12 cellular contexts compared by ENCODE assay signal in genomic region chr17:48809182-48809581, GRCh38. TPM values are rescaled to one million over a fixed set of nuclear protein-coding genes. Genes with fewer than 3 reads are reported as not detected.
"Had no signal": no experiment of that assay in that cellular context is flagged by ENCODE, and none has a peak within 500 bp of the region (broad histone marks: within the 10 kb centered on the region; RNA-seq: fewer than 3 reads in every experiment).

No MANE protein-coding gene starts in this region.

- ATAC-seq: sciatic nerve; stimulated activated naive CD8-positive, alpha-beta T cell treated with anti-CD3 and anti-CD28 coated beads, Interleukin-15, amount 100 ng/mL, for 72 hours had no signal

- H3K4me3 ChIP-seq: left ventricle myocardium inferior, ovary, spleen, thoracic aorta had no signal

- H3K9me3 ChIP-seq: left ventricle myocardium inferior, ovary, spleen, thoracic aorta had no signal

- H3K36me3 ChIP-seq: left ventricle myocardium inferior, ovary, spleen, thoracic aorta had no signal

- H3K27me3 ChIP-seq: ovary had no signal

- H3K27ac ChIP-seq: left ventricle myocardium inferior, ovary, spleen, thoracic aorta had no signal

- DNase-seq: activated CD4-positive, CD25-positive, alpha-beta regulatory T cell treated with anti-CD3 and anti-CD28 coated beads, Interleukin-2, amount 50 U/mL, for 72 hours; activated naive CD4-positive, alpha-beta T cell treated with anti-CD3 and anti-CD28 coated beads for 36 hours; islet precursor cell; left ventricle myocardium inferior; mesendoderm; ovary; spleen; stimulated activated CD4-positive, alpha-beta T cell treated with anti-CD3 and anti-CD28 coated beads, Interleukin-1b, Interleukin-23, amount 100 ng/mL, for 48 hours; stimulated activated naive CD8-positive, alpha-beta T cell treated with anti-CD3 and anti-CD28 coated beads, Interleukin-15, amount 100 ng/mL, for 72 hours had no signal

RNA-seq across cellular contexts. Expression of gene TTLL6, which starts 7.8 kb away (rescaled TPM):
- total RNA-seq: activated naive CD4-positive, alpha-beta T cell treated with anti-CD3 and anti-CD28 coated beads for 36 hours; activated T-helper 2 cell treated with anti-CD3 and anti-CD28 coated beads, Interferon-gamma antibody, Interleukin-2, Interleukin-4, amounts not matched to agents 10 μg/mL and 5 μg/mL and 100 μg/mL, durations not matched to agents 14 hours and 24 hours and 36 hours; left ventricle myocardium inferior; spleen; thoracic aorta had no signal
